In the genomic region with DNA sequence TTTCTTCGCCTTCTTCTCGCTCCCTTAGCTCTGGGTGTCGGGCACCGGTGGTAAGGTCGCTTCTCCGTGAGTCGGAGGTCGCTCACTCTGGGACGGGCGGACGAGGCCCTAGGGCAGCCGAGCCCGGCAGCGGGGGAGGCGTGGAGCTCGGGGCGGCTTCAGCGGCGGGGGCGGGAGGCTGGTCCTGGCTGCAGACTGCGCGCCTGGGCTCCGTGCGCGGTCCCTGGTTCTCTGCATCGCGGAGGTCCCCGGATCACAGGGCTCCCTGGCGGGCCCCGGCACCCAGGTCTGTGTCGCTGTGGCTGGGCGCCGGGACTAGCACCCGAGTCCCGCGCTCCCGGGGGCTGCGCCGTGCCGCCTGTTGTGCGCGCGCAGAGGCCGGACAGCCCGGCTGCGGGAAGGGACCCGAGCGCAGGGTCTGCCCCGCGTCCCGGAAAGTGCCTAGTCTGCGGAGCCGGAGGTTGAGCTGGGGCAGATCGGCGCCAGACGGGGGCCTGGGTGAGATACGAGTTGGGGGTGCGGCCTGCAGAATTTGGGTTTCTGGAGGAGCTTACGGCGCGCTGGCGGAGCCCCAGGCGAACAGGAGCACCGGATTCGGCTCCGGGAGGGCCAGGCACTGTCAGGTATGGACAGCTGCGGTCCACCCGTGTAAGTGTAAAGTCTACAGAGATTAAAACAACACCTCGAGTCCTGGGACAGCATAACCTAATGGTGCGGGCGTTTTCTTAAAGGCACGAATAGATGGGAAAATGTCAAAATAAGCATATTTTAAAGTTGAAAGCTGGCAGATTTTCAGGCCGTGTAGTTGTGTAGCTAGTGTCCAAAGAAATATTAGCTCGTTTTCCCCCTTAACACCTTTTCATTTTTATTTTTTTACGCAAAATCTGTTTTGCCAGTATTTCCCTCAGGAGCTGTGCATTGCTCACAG, we compare ENCODE assay signal across 1 cellular context.
TF ChIP-seq lines count a peak whose summit lies in the region.

No MANE protein-coding gene starts in this region.

TF ChIP-seq in HepG2, 621 proteins besides CTCF, POLR2A, EP300 and RAD21 (continued from another document and continues in another):
- TF ChIP-seq, protein P1, sequence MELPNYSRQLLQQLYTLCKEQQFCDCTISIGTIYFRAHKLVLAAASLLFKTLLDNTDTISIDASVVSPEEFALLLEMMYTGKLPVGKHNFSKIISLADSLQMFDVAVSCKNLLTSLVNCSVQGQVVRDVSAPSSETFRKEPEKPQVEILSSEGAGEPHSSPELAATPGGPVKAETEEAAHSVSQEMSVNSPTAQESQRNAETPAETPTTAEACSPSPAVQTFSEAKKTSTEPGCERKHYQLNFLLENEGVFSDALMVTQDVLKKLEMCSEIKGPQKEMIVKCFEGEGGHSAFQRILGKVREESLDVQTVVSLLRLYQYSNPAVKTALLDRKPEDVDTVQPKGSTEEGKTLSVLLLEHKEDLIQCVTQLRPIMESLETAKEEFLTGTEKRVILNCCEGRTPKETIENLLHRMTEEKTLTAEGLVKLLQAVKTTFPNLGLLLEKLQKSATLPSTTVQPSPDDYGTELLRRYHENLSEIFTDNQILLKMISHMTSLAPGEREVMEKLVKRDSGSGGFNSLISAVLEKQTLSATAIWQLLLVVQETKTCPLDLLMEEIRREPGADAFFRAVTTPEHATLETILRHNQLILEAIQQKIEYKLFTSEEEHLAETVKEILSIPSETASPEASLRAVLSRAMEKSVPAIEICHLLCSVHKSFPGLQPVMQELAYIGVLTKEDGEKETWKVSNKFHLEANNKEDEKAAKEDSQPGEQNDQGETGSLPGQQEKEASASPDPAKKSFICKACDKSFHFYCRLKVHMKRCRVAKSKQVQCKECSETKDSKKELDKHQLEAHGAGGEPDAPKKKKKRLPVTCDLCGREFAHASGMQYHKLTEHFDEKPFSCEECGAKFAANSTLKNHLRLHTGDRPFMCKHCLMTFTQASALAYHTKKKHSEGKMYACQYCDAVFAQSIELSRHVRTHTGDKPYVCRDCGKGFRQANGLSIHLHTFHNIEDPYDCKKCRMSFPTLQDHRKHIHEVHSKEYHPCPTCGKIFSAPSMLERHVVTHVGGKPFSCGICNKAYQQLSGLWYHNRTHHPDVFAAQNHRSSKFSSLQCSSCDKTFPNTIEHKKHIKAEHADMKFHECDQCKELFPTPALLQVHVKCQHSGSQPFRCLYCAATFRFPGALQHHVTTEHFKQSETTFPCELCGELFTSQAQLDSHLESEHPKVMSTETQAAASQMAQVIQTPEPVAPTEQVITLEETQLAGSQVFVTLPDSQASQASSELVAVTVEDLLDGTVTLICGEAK (IDR thresholded peaks at IDR 0.05): no peak
- TF ChIP-seq, protein P1 (CRISPR knock-in tag; IDR thresholded peaks at IDR 0.05): peak; percentile 69; the same call in 1 of the 2 replicates
- TF ChIP-seq, protein P2, sequence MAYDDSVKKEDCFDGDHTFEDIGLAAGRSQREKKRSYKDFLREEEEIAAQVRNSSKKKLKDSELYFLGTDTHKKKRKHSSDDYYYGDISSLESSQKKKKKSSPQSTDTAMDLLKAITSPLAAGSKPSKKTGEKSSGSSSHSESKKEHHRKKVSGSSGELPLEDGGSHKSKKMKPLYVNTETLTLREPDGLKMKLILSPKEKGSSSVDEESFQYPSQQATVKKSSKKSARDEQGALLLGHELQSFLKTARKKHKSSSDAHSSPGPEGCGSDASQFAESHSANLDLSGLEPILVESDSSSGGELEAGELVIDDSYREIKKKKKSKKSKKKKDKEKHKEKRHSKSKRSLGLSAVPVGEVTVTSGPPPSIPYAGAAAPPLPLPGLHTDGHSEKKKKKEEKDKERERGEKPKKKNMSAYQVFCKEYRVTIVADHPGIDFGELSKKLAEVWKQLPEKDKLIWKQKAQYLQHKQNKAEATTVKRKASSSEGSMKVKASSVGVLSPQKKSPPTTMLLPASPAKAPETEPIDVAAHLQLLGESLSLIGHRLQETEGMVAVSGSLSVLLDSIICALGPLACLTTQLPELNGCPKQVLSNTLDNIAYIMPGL (CRISPR knock-in tag; IDR thresholded peaks at IDR 0.05; ENCODE audit: borderline replicate concordance in 1 of 2, low read depth in 1 of 2): peak in 1 of 2 experiments; percentile 94; a peak in 3 of 4 replicates
- no peak for TF ChIP-seq ZNF746 (CRISPR knock-in tag; IDR thresholded peaks at IDR 0.05)
- 0 out of 2 replicates have a peak, but pooled peaks have one; percentile 12 for TF ChIP-seq GLI4 (CRISPR knock-in tag; IDR thresholded peaks at IDR 0.05; ENCODE audit: borderline replicate concordance)
- no peak for TF ChIP-seq KLF15 (CRISPR knock-in tag; IDR thresholded peaks at IDR 0.05; ENCODE audit: borderline replicate concordance)
- peak; percentile 41; the same call in 1 of the 2 replicates for TF ChIP-seq ZFX (CRISPR knock-in tag; IDR thresholded peaks at IDR 0.05; ENCODE audit: low read depth)
- TF ChIP-seq, protein P3, sequence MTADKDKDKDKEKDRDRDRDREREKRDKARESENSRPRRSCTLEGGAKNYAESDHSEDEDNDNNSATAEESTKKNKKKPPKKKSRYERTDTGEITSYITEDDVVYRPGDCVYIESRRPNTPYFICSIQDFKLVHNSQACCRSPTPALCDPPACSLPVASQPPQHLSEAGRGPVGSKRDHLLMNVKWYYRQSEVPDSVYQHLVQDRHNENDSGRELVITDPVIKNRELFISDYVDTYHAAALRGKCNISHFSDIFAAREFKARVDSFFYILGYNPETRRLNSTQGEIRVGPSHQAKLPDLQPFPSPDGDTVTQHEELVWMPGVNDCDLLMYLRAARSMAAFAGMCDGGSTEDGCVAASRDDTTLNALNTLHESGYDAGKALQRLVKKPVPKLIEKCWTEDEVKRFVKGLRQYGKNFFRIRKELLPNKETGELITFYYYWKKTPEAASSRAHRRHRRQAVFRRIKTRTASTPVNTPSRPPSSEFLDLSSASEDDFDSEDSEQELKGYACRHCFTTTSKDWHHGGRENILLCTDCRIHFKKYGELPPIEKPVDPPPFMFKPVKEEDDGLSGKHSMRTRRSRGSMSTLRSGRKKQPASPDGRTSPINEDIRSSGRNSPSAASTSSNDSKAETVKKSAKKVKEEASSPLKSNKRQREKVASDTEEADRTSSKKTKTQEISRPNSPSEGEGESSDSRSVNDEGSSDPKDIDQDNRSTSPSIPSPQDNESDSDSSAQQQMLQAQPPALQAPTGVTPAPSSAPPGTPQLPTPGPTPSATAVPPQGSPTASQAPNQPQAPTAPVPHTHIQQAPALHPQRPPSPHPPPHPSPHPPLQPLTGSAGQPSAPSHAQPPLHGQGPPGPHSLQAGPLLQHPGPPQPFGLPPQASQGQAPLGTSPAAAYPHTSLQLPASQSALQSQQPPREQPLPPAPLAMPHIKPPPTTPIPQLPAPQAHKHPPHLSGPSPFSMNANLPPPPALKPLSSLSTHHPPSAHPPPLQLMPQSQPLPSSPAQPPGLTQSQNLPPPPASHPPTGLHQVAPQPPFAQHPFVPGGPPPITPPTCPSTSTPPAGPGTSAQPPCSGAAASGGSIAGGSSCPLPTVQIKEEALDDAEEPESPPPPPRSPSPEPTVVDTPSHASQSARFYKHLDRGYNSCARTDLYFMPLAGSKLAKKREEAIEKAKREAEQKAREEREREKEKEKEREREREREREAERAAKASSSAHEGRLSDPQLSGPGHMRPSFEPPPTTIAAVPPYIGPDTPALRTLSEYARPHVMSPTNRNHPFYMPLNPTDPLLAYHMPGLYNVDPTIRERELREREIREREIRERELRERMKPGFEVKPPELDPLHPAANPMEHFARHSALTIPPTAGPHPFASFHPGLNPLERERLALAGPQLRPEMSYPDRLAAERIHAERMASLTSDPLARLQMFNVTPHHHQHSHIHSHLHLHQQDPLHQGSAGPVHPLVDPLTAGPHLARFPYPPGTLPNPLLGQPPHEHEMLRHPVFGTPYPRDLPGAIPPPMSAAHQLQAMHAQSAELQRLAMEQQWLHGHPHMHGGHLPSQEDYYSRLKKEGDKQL (CRISPR knock-in tag; IDR thresholded peaks at IDR 0.05; ENCODE audit: low read depth): no peak
- 0 out of 2 replicates have a peak, but pooled peaks have one; percentile 24 for TF ChIP-seq PHF21A (CRISPR knock-in tag; IDR thresholded peaks at IDR 0.05)
- peak; percentile 57 for TF ChIP-seq TBX2 (CRISPR knock-in tag; IDR thresholded peaks at IDR 0.05; ENCODE audit: borderline replicate concordance)
- TF ChIP-seq ZNF788 (CRISPR knock-in tag; IDR thresholded peaks at IDR 0.05; ENCODE audit: borderline replicate concordance): peak; percentile 62; the same call in 1 of the 2 replicates
- TF ChIP-seq ZBTB7B (CRISPR knock-in tag; IDR thresholded peaks at IDR 0.05): peak; percentile 15; the same call in 1 of the 2 replicates
- TF ChIP-seq ZNF558 (CRISPR knock-in tag; IDR thresholded peaks at IDR 0.05; ENCODE audit: borderline replicate concordance): no peak
- TF ChIP-seq, protein P4, sequence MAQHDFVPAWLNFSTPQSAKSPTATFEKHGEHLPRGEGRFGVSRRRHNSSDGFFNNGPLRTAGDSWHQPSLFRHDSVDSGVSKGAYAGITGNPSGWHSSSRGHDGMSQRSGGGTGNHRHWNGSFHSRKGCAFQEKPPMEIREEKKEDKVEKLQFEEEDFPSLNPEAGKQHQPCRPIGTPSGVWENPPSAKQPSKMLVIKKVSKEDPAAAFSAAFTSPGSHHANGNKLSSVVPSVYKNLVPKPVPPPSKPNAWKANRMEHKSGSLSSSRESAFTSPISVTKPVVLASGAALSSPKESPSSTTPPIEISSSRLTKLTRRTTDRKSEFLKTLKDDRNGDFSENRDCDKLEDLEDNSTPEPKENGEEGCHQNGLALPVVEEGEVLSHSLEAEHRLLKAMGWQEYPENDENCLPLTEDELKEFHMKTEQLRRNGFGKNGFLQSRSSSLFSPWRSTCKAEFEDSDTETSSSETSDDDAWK (CRISPR knock-in tag; IDR thresholded peaks at IDR 0.05): 0 out of 2 replicates have a peak, but pooled peaks have one; percentile 64
- peak; percentile 56 for TF ChIP-seq SAP130 (CRISPR knock-in tag; IDR thresholded peaks at IDR 0.05; ENCODE audit: low read depth)
- peak; percentile 20; the same call in 1 of the 2 replicates for TF ChIP-seq ZNF777 (CRISPR knock-in tag; IDR thresholded peaks at IDR 0.05)
- TF ChIP-seq MAZ (IDR thresholded peaks at IDR 0.05; ENCODE audit: borderline replicate concordance, low read depth, low read length): no peak
- peak; percentile 17 for TF ChIP-seq MAZ (CRISPR knock-in tag; IDR thresholded peaks at IDR 0.05; ENCODE audit: low read depth)
- TF ChIP-seq, protein P5, sequence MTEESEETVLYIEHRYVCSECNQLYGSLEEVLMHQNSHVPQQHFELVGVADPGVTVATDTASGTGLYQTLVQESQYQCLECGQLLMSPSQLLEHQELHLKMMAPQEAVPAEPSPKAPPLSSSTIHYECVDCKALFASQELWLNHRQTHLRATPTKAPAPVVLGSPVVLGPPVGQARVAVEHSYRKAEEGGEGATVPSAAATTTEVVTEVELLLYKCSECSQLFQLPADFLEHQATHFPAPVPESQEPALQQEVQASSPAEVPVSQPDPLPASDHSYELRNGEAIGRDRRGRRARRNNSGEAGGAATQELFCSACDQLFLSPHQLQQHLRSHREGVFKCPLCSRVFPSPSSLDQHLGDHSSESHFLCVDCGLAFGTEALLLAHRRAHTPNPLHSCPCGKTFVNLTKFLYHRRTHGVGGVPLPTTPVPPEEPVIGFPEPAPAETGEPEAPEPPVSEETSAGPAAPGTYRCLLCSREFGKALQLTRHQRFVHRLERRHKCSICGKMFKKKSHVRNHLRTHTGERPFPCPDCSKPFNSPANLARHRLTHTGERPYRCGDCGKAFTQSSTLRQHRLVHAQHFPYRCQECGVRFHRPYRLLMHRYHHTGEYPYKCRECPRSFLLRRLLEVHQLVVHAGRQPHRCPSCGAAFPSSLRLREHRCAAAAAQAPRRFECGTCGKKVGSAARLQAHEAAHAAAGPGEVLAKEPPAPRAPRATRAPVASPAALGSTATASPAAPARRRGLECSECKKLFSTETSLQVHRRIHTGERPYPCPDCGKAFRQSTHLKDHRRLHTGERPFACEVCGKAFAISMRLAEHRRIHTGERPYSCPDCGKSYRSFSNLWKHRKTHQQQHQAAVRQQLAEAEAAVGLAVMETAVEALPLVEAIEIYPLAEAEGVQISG (CRISPR knock-in tag; IDR thresholded peaks at IDR 0.05): no peak
- TF ChIP-seq BRCA1 (CRISPR knock-in tag; IDR thresholded peaks at IDR 0.05): no peak
- no peak for TF ChIP-seq FOXP1 (IDR thresholded peaks at IDR 0.05)
- TF ChIP-seq FOXP1 (CRISPR knock-in tag; IDR thresholded peaks at IDR 0.05): no peak
- TF ChIP-seq HNRNPH1 (optimal IDR thresholded peaks at IDR 0.05; ENCODE audit: low read depth, low read length): no peak
- 0 out of 3 replicates have a peak, but pooled peaks have one; percentile 16 for TF ChIP-seq MXI1 (IDR thresholded peaks at IDR 0.05; ENCODE audit: borderline replicate concordance, low read depth, low read length)
- TF ChIP-seq JARID2 (CRISPR knock-in tag; IDR thresholded peaks at IDR 0.05; ENCODE audit: insufficient replicate concordance): no peak
- TF ChIP-seq, protein P6, sequence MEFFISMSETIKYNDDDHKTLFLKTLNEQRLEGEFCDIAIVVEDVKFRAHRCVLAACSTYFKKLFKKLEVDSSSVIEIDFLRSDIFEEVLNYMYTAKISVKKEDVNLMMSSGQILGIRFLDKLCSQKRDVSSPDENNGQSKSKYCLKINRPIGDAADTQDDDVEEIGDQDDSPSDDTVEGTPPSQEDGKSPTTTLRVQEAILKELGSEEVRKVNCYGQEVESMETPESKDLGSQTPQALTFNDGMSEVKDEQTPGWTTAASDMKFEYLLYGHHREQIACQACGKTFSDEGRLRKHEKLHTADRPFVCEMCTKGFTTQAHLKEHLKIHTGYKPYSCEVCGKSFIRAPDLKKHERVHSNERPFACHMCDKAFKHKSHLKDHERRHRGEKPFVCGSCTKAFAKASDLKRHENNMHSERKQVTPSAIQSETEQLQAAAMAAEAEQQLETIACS (CRISPR knock-in tag; IDR thresholded peaks at IDR 0.05): peak; percentile 67; the same call in 1 of the 2 replicates
- TF ChIP-seq ZNF296 (CRISPR knock-in tag; conservative IDR thresholded peaks at IDR 0.05): no peak
- TF ChIP-seq ZNF780A (CRISPR knock-in tag; IDR thresholded peaks at IDR 0.05): no peak
- TF ChIP-seq ARNTL (CRISPR knock-in tag; IDR thresholded peaks at IDR 0.05): peak; percentile 34; the same call in 1 of the 2 replicates
